1 cellular context compared by ENCODE assay signal in the genomic region with DNA sequence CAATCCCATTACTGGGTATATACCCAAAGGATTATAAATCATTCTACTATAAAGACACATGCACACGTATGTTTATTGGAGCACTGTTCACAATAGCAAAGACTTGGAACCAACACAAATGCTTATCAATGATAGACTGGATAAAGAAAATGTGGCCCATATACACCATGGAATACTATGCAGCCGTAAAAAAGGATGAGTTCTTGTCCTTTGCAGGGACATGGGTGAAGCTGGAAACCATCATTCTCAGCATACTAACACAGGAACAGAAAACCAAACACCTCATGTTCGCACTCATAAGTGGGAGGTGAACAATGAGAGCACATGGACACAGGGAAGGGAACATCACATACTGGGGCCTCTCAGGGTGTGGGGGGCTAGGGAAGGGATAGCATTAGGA. TPM values are rescaled to one million over a fixed set of nuclear protein-coding genes. Genes with fewer than 3 reads are reported as not detected.
"Had no signal": no experiment of that assay in that cellular context is flagged by ENCODE, and none has a peak within 500 bp of the region (broad histone marks: within the 10 kb centered on the region; RNA-seq: fewer than 3 reads in every experiment).

No MANE protein-coding gene starts in this region.

RNA-seq across cellular contexts. Expression of gene ARL14, which starts 36.2 kb away (rescaled TPM):
- polyA plus RNA-seq: HepG2 had no signal
